23 cellular contexts compared by ENCODE assay signal in genomic region chr7:133654547-133654946, GRCh38.
"Had no signal": no experiment of that assay in that cellular context is flagged by ENCODE, and none has a peak within 500 bp of the region (broad histone marks: within the 10 kb centered on the region; RNA-seq: fewer than 3 reads in every experiment).

No MANE protein-coding gene starts in this region.

- ATAC-seq: activated CD4-positive, CD25-positive, alpha-beta regulatory T cell treated with anti-CD3 and anti-CD28 coated beads, Interleukin-2, amount 50 U/mL, for 24 hours; activated CD8-positive, alpha-beta T cell treated with anti-CD3 and anti-CD28 coated beads for 36 hours; activated T-cell treated with anti-CD3 and anti-CD28 coated beads, Interleukin-2, amount 50 U/mL, for 72 hours; PC-3; T-cell had no signal

- H3K27ac ChIP-seq: brain microvascular endothelial cell, cardiac muscle cell, KMS-11, SK-N-MC had no signal

- H3K36me3 ChIP-seq: brain microvascular endothelial cell, cardiac muscle cell had no signal

- H3K4me3 ChIP-seq: cardiac muscle cell, SK-N-MC had no signal

- H3K27ac Mint-ChIP-seq: activated CD8-positive, alpha-beta T cell treated with anti-CD3 and anti-CD28 coated beads for 36 hours; activated naive CD4-positive, alpha-beta T cell treated with anti-CD3 and anti-CD28 coated beads, Interleukin-2, amount 10 ng/mL, durations not matched to agents 7 days and 5 days; activated naive CD8-positive, alpha-beta T cell treated with anti-CD3 and anti-CD28 coated beads for 36 hours; activated T-cell treated with anti-CD3 and anti-CD28 coated beads, Interleukin-2, amount 50 U/mL, for 72 hours; activated T-helper 2 cell treated with anti-CD3 and anti-CD28 coated beads, Interferon-gamma antibody, Interleukin-2, Interleukin-4, amounts not matched to agents 10 μg/mL and 5 μg/mL and 100 μg/mL, durations not matched to agents 14 hours and 24 hours and 36 hours; T-cell had no signal

- DNase-seq: activated CD4-positive, alpha-beta T cell treated with anti-CD3 and anti-CD28 coated beads for 4 hours; activated CD8-positive, alpha-beta memory T cell treated with anti-CD3 and anti-CD28 coated beads, Interleukin-2, amount 50 U/mL, for 4 hours; activated CD8-positive, alpha-beta T cell treated with anti-CD3 and anti-CD28 coated beads for 36 hours; activated gamma-delta T cell treated with Interleukin-2 at 50 U/mL for 16 hours; activated naive CD4-positive, alpha-beta T cell treated with anti-CD3 and anti-CD28 coated beads, Interleukin-2, amount 10 ng/mL, durations not matched to agents 7 days and 5 days; activated naive CD8-positive, alpha-beta T cell treated with anti-CD3 and anti-CD28 coated beads for 36 hours; activated T-cell treated with anti-CD3 and anti-CD28 coated beads, Interleukin-2, amount 50 U/mL, for 72 hours; brain microvascular endothelial cell; NCI-H1092; NCI-H1417; NCI-H2029; NCI-H345; NCI-H510A; NCI-H526 treated with DMSO at 0.1 percent for 48 hours; NCI-H82; PC-3; SHP77; T-cell had no signal

- H3K27me3 ChIP-seq: brain microvascular endothelial cell, cardiac muscle cell had no signal

- H3K27me3 Mint-ChIP-seq: activated CD8-positive, alpha-beta T cell treated with anti-CD3 and anti-CD28 coated beads for 36 hours; activated naive CD4-positive, alpha-beta T cell treated with anti-CD3 and anti-CD28 coated beads, Interleukin-2, amount 10 ng/mL, durations not matched to agents 7 days and 5 days; activated naive CD8-positive, alpha-beta T cell treated with anti-CD3 and anti-CD28 coated beads for 36 hours; T-cell had no signal

- H3K4me1 Mint-ChIP-seq: activated naive CD4-positive, alpha-beta T cell treated with anti-CD3 and anti-CD28 coated beads, Interleukin-2, amount 10 ng/mL, durations not matched to agents 7 days and 5 days had no signal

- H3K36me3 Mint-ChIP-seq: activated naive CD4-positive, alpha-beta T cell treated with anti-CD3 and anti-CD28 coated beads, Interleukin-2, amount 10 ng/mL, durations not matched to agents 7 days and 5 days; activated naive CD8-positive, alpha-beta T cell treated with anti-CD3 and anti-CD28 coated beads for 36 hours had no signal

- H3K4me3 Mint-ChIP-seq: activated CD8-positive, alpha-beta T cell treated with anti-CD3 and anti-CD28 coated beads for 36 hours; activated naive CD4-positive, alpha-beta T cell treated with anti-CD3 and anti-CD28 coated beads, Interleukin-2, amount 10 ng/mL, durations not matched to agents 7 days and 5 days; activated naive CD8-positive, alpha-beta T cell treated with anti-CD3 and anti-CD28 coated beads for 36 hours; activated T-cell treated with anti-CD3 and anti-CD28 coated beads, Interleukin-2, amount 50 U/mL, for 72 hours; T-cell had no signal
